Comparison of ENCODE assay signal across 22 cellular contexts in the genomic region with DNA sequence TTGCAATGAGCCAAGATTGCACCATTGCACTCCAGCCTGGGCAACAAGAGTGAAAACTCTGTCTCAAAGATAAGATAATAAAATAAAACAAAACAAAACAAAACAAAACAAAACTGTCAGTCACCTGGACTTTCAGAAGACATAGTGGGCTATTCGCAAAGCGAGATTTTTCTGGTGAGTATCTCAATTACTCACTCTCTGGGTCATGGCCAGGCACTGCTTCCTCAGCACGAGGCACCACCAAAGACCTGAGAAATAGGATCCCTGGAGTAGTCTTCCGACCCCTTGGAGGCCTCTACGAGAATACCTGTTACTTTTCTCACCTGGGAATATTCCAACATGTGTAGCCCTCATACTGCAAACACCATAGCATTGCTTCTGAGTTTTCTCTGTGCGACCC.
DNase-seq lines count a peak whose midpoint lies in the region; ATAC-seq, FAIRE-seq and TF ChIP-seq lines count a peak whose summit lies in the region.
"Had no signal": no experiment of that assay in that cellular context is flagged by ENCODE, and none has a peak within 500 bp of the region (broad histone marks: within the 10 kb centered on the region; RNA-seq: fewer than 3 reads in every experiment).

No MANE protein-coding gene starts in this region.

- peak overlapping the region; percentile 26; the same call in 1 of the 2 replicates for H3K18ac ChIP-seq in IMR-90 (ENCODE audit: low read depth, low read length)

- peak overlapping the region; percentile 84 for H3K4ac ChIP-seq in IMR-90 (ENCODE audit: low read depth, low read length)

- H3K14ac ChIP-seq in IMR-90 (replicated peaks; ENCODE audit: low read depth, low read length), result peak overlapping the region; percentile 89

- TF ChIP-seq CTCF in AG10803 (conservative IDR thresholded peaks at IDR 0.05; ENCODE audit: low read length), result no peak
- no peak for TF ChIP-seq CTCF in IMR-90 (conservative IDR thresholded peaks at IDR 0.05; ENCODE audit: low read depth, low read length)
- no peak for TF ChIP-seq CTCF in astrocyte (IDR thresholded peaks at IDR 0.05; ENCODE audit: insufficient read depth, low read depth, low read length)
- no peak for TF ChIP-seq CTCF in PC-9 (conservative IDR thresholded peaks at IDR 0.05)

- no peaks in the 10 kb centered on the region for H3K79me1 ChIP-seq in IMR-90 (ENCODE audit: low read depth in 1 of 2, low read length in 2 of 2)

- H4K20me1 ChIP-seq in IMR-90 (ENCODE audit: insufficient read depth, low read length), result no peaks in the 10 kb centered on the region
- H4K20me1 ChIP-seq in astrocyte (ENCODE audit: insufficient read depth, low read length), result no peaks in the 10 kb centered on the region
- H4K20me1 ChIP-seq in PC-9 (ENCODE audit: insufficient read depth), result no peaks in the 10 kb centered on the region

- H3K4me3 ChIP-seq in AG10803 (ENCODE audit: low read length), result no peak overlapping the region
- no peak overlapping the region for H3K4me3 ChIP-seq in IMR-90 (ENCODE audit: insufficient read depth, low read depth, low read length)
- no peak overlapping the region for H3K4me3 ChIP-seq in astrocyte (ENCODE audit: insufficient read depth, low read depth, low read length)
- no peak overlapping the region for H3K4me3 ChIP-seq in PC-9
- H3K4me3 ChIP-seq: heart right ventricle, SK-N-MC had no signal

- TF ChIP-seq RAD21 in IMR-90 (IDR thresholded peaks at IDR 0.05; ENCODE audit: low read length), result no peak

- H4K5ac ChIP-seq in IMR-90 (ENCODE audit: low read depth, low read length), result peak overlapping the region; percentile 26; the same call in 1 of the 2 replicates

- no peak for TF ChIP-seq POLR2A in IMR-90 (IDR thresholded peaks at IDR 0.05; ENCODE audit: low read depth, low read length)

- in situ Hi-C loops in IMR-90 (cut with MboI; ENCODE audit: low sequenced_read_pairs), result no loop called here

- ATAC-seq in IMR-90 (ENCODE audit: low read depth), result no peak
- ATAC-seq in HG02938 (IDR thresholded peaks at IDR 0.05; ENCODE audit: unreplicated experiment), result no peak
- ATAC-seq: stimulated activated naive CD8-positive, alpha-beta T cell treated with anti-CD3 and anti-CD28 coated beads, Interleukin-15, amount 100 ng/mL, for 72 hours had no signal

- H3K9me3 ChIP-seq in IMR-90 (ENCODE audit: control insufficient read depth, insufficient read depth, low read length), result peaks cover 2% of the 10 kb centered on the region; the same call in 1 of the 2 replicates
- H3K9me3 ChIP-seq in astrocyte (ENCODE audit: insufficient read depth, low read depth, low read length), result peaks cover 3% of the 10 kb centered on the region
- no peaks in the 10 kb centered on the region for H3K9me3 ChIP-seq in PC-9 (ENCODE audit: insufficient read depth, low read depth)
- H3K9me3 ChIP-seq: heart right ventricle had no signal

- intact Hi-C loops in IMR-90 (cut with micrococcal nuclease) (no loop called here), PC-9 (cut with micrococcal nuclease; ENCODE audit: unreplicated experiment) (no loop called here)

- H3K9me3 Mint-ChIP-seq in astrocyte (ENCODE audit: unreplicated experiment), result peaks cover 8% of the 10 kb centered on the region
- H3K9me3 Mint-ChIP-seq: CD8-positive, alpha-beta memory T cell; stimulated activated naive CD8-positive, alpha-beta T cell treated with anti-CD3 and anti-CD28 coated beads, Interleukin-15, amount 100 ng/mL, for 72 hours had no signal

- peak overlapping the region; percentile 33; the same call in 1 of the 2 replicates for H3K23ac ChIP-seq in IMR-90 (ENCODE audit: low read depth, low read length)

- H2BK5ac ChIP-seq in IMR-90 (ENCODE audit: low read depth, low read length, poor library complexity, severe bottlenecking), result peak overlapping the region; percentile 92

- peak overlapping the region; percentile 96 for H2AK5ac ChIP-seq in IMR-90 (ENCODE audit: low read depth, low read length)

- dilution Hi-C loops in IMR-90 (cut with HindIII; ENCODE audit: low sequenced_read_pairs, unreplicated experiment), result no loop called here

- peak overlapping the region in 1 of 2 experiments; percentile 87; a peak in 2 of 4 replicates for H4K8ac ChIP-seq in IMR-90 (ENCODE audit: low read depth in 2 of 2, low read length in 2 of 2)

- no peak overlapping the region for H3K4me3 Mint-ChIP-seq in astrocyte (ENCODE audit: unreplicated experiment)
- H3K4me3 Mint-ChIP-seq: CD8-positive, alpha-beta memory T cell; stimulated activated naive CD8-positive, alpha-beta T cell treated with anti-CD3 and anti-CD28 coated beads, Interleukin-15, amount 100 ng/mL, for 72 hours had no signal

- H4K91ac ChIP-seq in IMR-90 (ENCODE audit: insufficient read depth, low read depth, low read length), result peak overlapping the region; percentile 63

- H2AFZ ChIP-seq in IMR-90 (replicated peaks; ENCODE audit: low read length, poor library complexity) (no peak overlapping the region), astrocyte (ENCODE audit: low read depth, low read length) (no peak overlapping the region), PC-9 (no peak overlapping the region)

- H3K27me3 ChIP-seq in IMR-90 (ENCODE audit: control insufficient read depth, insufficient read depth, low read length), result no peaks in the 10 kb centered on the region
- H3K27me3 ChIP-seq in astrocyte (ENCODE audit: insufficient read depth, low read length), result no peaks in the 10 kb centered on the region
- peaks cover 95% of the 10 kb centered on the region for H3K27me3 ChIP-seq in PC-9 (ENCODE audit: insufficient read depth, low read depth)

- H2BK20ac ChIP-seq in IMR-90 (ENCODE audit: low read depth, low read length), result peak overlapping the region; percentile 97; the same call in 1 of the 2 replicates

- DNase-seq in AG10803 (ENCODE audit: low read depth) (peak; percentile 39), IMR-90 (peak; percentile 80), astrocyte (ENCODE audit: low read depth) (peak; percentile 74), iris pigment epithelial cell (ENCODE audit: low read depth) (peak; percentile 64), activated gamma-delta T cell (lab: John Stamatoyannopoulos, UW) (no peak), PC-9 (no peak), T1000 (lab: John Stamatoyannopoulos, UW) (no peak)
- DNase-seq: ACHN; activated CD4-positive, alpha-beta T cell treated with anti-CD3 and anti-CD28 coated beads for 4 hours; activated naive CD4-positive, alpha-beta T cell; aorta; CD8-positive, alpha-beta memory T cell; DMS79; heart right ventricle; mesendoderm; NCI-H2029 treated with DMSO at 0.1 percent for 48 hours; NCI-H524 treated with DMSO at 0.1 percent for 48 hours; retina; stimulated activated naive CD8-positive, alpha-beta T cell treated with anti-CD3 and anti-CD28 coated beads, Interleukin-15, amount 100 ng/mL, for 72 hours had no signal

- H3K27me3 Mint-ChIP-seq in astrocyte (ENCODE audit: low read depth, unreplicated experiment), result no peaks in the 10 kb centered on the region

- H3K27ac Mint-ChIP-seq in astrocyte (ENCODE audit: unreplicated experiment), result peak overlapping the region; percentile 93
- H3K27ac Mint-ChIP-seq: CD8-positive, alpha-beta memory T cell; stimulated activated naive CD8-positive, alpha-beta T cell treated with anti-CD3 and anti-CD28 coated beads, Interleukin-15, amount 100 ng/mL, for 72 hours had no signal

- H3K4me1 Mint-ChIP-seq in astrocyte (ENCODE audit: low read depth, unreplicated experiment), result peaks cover 31% of the 10 kb centered on the region
- H3K4me1 Mint-ChIP-seq: CD8-positive, alpha-beta memory T cell had no signal

- no peaks in the 10 kb centered on the region for H3F3A ChIP-seq in PC-9 (ENCODE audit: insufficient read depth, low read depth)

- POLR2A ChIA-PET in IMR-90 (lab: Charles Lee; ENCODE audit: unreplicated experiment) (no interaction called here), PC-9 (lab: Charles Lee; ENCODE audit: unreplicated experiment) (no interaction called here)

- peak overlapping the region; percentile 98 for H2BK120ac ChIP-seq in IMR-90 (ENCODE audit: low read depth, low read length)

- 0% methylated on average over 2 of the region's 6 CpGs; no CpG with 5 or more reads in 1 of the 2 experiments for WGBS in IMR-90 (ENCODE audit: extremely low coverage in 2 of 2, insufficient read length in 1 of 2), 2 experiments

- peak overlapping the region; percentile 98; the same call in 2 of the 3 replicates for H2BK15ac ChIP-seq in IMR-90 (ENCODE audit: low read depth, low read length)

- H2AK9ac ChIP-seq in IMR-90 (replicated peaks; ENCODE audit: low read depth, low read length, poor library complexity), result peak overlapping the region; percentile 76

- H3K27ac ChIP-seq in IMR-90 (ENCODE audit: insufficient read depth, low read length) (no peak overlapping the region), astrocyte (ENCODE audit: low read depth, low read length) (peak overlapping the region; percentile 93), PC-9 (no peak overlapping the region)
- H3K27ac ChIP-seq: SK-N-MC had no signal

- H3K4me2 ChIP-seq in IMR-90 (ENCODE audit: low read depth, low read length) (no peak overlapping the region), astrocyte (ENCODE audit: low read length) (peak overlapping the region; percentile 57), PC-9 (no peak overlapping the region)

- H3K9me1 ChIP-seq in IMR-90 (ENCODE audit: insufficient read depth, low read length), result peaks cover 21% of the 10 kb centered on the region

- H3K9ac ChIP-seq in IMR-90 (ENCODE audit: low read depth, low read length) (no peak overlapping the region), astrocyte (ENCODE audit: low read length) (peak overlapping the region; percentile 75)

- H3K36me3 Mint-ChIP-seq in astrocyte (ENCODE audit: low read depth, unreplicated experiment), result peaks cover 3% of the 10 kb centered on the region
- H3K36me3 Mint-ChIP-seq: CD8-positive, alpha-beta memory T cell had no signal

- CTCF ChIA-PET in IMR-90 (lab: Yijun Ruan, JAX), result interaction anchor here (1.2 kb wide), 1 partner anchor 18 kb away, joined by 3 read pairs; no protein-coding TSS in a partner anchor
- CTCF ChIA-PET in PC-9 (lab: Charles Lee), result interaction anchor here (0.5 kb wide), 1 partner anchor 268 kb away, joined by 3 read pairs; no protein-coding TSS in a partner anchor

- H3K36me3 ChIP-seq in IMR-90 (ENCODE audit: control insufficient read depth, insufficient read depth, low read length), result no peaks in the 10 kb centered on the region
- no peaks in the 10 kb centered on the region for H3K36me3 ChIP-seq in astrocyte (ENCODE audit: insufficient read depth, low read length)
- no peaks in the 10 kb centered on the region for H3K36me3 ChIP-seq in PC-9 (ENCODE audit: low read depth)
- H3K36me3 ChIP-seq: heart right ventricle had no signal

- no peak overlapping the region for H3K56ac ChIP-seq in IMR-90 (ENCODE audit: extremely low read depth, insufficient read depth, low read length)

- no peak for FAIRE-seq in astrocyte (lab: Jason Lieb, UNC)
- FAIRE-seq: colon had no signal

- no peaks in the 10 kb centered on the region for H3K9me2 ChIP-seq in PC-9 (ENCODE audit: insufficient read depth)

- no TSS peak for BruUV-seq in IMR-90 (replicated peaks; lab: Mats Ljungman, UMichigan)
- no TSS peak for BruUV-seq in PC-9 (replicated peaks; lab: Mats Ljungman, UMichigan)

- H3K4me1 ChIP-seq in IMR-90 (ENCODE audit: control insufficient read depth, insufficient read depth, low read length) (peaks cover 21% of the 10 kb centered on the region), astrocyte (ENCODE audit: insufficient read depth, low read length) (peaks cover 37% of the 10 kb centered on the region), PC-9 (replicated peaks; ENCODE audit: insufficient read depth) (no peaks in the 10 kb centered on the region)

- H3K79me2 ChIP-seq in astrocyte (ENCODE audit: insufficient read depth, low read length) (no peaks in the 10 kb centered on the region), PC-9 (ENCODE audit: low read depth) (no peaks in the 10 kb centered on the region)

Comparison
In these comparisons a context has a peak if more than half of its experiments do, and no peak if none do; other contexts are left out.
1. DNase-seq: peak in AG10803 (single experiment), IMR-90 (single experiment), astrocyte (single experiment) and iris pigment epithelial cell (single experiment); none in activated gamma-delta T cell (single experiment), PC-9 (0 of 2) and T1000 (single experiment).